Comparison of ENCODE assay signal across 3 cellular contexts in genomic region chr1:43460988-43461693, GRCh38.
A peak's percentile ranks its signal among the peaks of the same experiment; 100 is the strongest.
TF ChIP-seq lines count a peak whose summit lies in the region.

No MANE protein-coding gene starts in this region.

TF ChIP-seq in HEK293, 187 proteins besides CTCF, POLR2A, EP300 and RAD21 (continued from another document):
- no peak for TF ChIP-seq PRDM10 (tag by site-specific recombination; IDR thresholded peaks at IDR 0.05)
- peak; percentile 58; the same call in 1 of the 2 replicates for TF ChIP-seq SCRT2 (tag by site-specific recombination; IDR thresholded peaks at IDR 0.05)
- no peak for TF ChIP-seq ZNF248 (tag by site-specific recombination; IDR thresholded peaks at IDR 0.05)
- 0 out of 2 replicates have a peak, but pooled peaks have one; percentile 47 for TF ChIP-seq ZNF596 (tag by site-specific recombination; IDR thresholded peaks at IDR 0.05)
- TF ChIP-seq ZNF585B (tag by site-specific recombination; IDR thresholded peaks at IDR 0.05) = no peak
- no peak for TF ChIP-seq ZNF350 (tag by site-specific recombination; IDR thresholded peaks at IDR 0.05)
- no peak for TF ChIP-seq ZSCAN30 (tag by site-specific recombination; IDR thresholded peaks at IDR 0.05)

TF ChIP-seq in K562, 482 proteins besides CTCF, POLR2A, EP300 and RAD21 (continued from another document):
- no peak for TF ChIP-seq NCOA2 (IDR thresholded peaks at IDR 0.05; ENCODE audit: partially characterized antibody in 2 of 2)
- no peak for TF ChIP-seq ZEB2 (IDR thresholded peaks at IDR 0.05)
- peak; percentile 92 for TF ChIP-seq FOXJ2 (tag; IDR thresholded peaks at IDR 0.05)
- TF ChIP-seq JUND (IDR thresholded peaks at IDR 0.05; ENCODE audit: borderline replicate concordance, low read depth, low read length) = no peak
- 0 out of 3 replicates have a peak, but pooled peaks have one; percentile 26 for TF ChIP-seq JUND (tag; IDR thresholded peaks at IDR 0.05; ENCODE audit: borderline replicate concordance, low read depth, low read length)
- TF ChIP-seq THRA (IDR thresholded peaks at IDR 0.05) = no peak
- no peak for TF ChIP-seq CEBPG (CRISPR knock-in tag; IDR thresholded peaks at IDR 0.05)
- peak; percentile 46 to 55; a peak in 3 of 4 replicates for TF ChIP-seq CEBPG (tag; conservative IDR thresholded peaks at IDR 0.05 in 1 of 2, IDR thresholded peaks at IDR 0.05 in 1 of 2)
- TF ChIP-seq ATF3 (IDR thresholded peaks at IDR 0.05) = peak; percentile 59
- no peak for TF ChIP-seq ATF3 (CRISPR knock-in tag; conservative IDR thresholded peaks at IDR 0.05)
- TF ChIP-seq HMGXB4 (CRISPR knock-in tag; IDR thresholded peaks at IDR 0.05) = no peak
- TF ChIP-seq MLX (CRISPR knock-in tag; conservative IDR thresholded peaks at IDR 0.05) = no peak

TF ChIP-seq in liver, 16 proteins besides CTCF, POLR2A, EP300 and RAD21 (continued from another document):
- TF ChIP-seq REST (IDR thresholded peaks at IDR 0.05) = peak; percentile 23
- peak; percentile 26 to 41 for TF ChIP-seq HNF4A (conservative IDR thresholded peaks at IDR 0.05)
- TF ChIP-seq RXRA (IDR thresholded peaks at IDR 0.05) = peak in 1 of 2 donors; percentile 19
- no peak for TF ChIP-seq ATF3 (IDR thresholded peaks at IDR 0.05)
- no peak for TF ChIP-seq SP1 (IDR thresholded peaks at IDR 0.05)
- TF ChIP-seq YY1 (IDR thresholded peaks at IDR 0.05) = peak; percentile 35
- TF ChIP-seq ZBTB33 (IDR thresholded peaks at IDR 0.05) = no peak
- no peak for TF ChIP-seq HNF4G (IDR thresholded peaks at IDR 0.05)
